2 cellular contexts compared by ENCODE assay signal in genomic region chr9:98451576-98451975, GRCh38.
TF ChIP-seq lines count a peak whose summit lies in the region.

No MANE protein-coding gene starts in this region.

TF ChIP-seq in K562, 482 proteins besides CTCF, POLR2A, EP300 and RAD21:
- peak; percentile 28; the same call in 1 of the 2 replicates for TF ChIP-seq CBFA2T3 (IDR thresholded peaks at IDR 0.05)
- TF ChIP-seq ZEB2 (IDR thresholded peaks at IDR 0.05), result no peak
TF ChIP-seq in K562: peak in this region for 1.

TF ChIP-seq in H1, 55 proteins besides CTCF, POLR2A, EP300 and RAD21:
- no peak for TF ChIP-seq ASH2L (IDR thresholded peaks at IDR 0.05; ENCODE audit: low read length)
- no peak for TF ChIP-seq E2F6 (IDR thresholded peaks at IDR 0.05)
